ENCODE assay signal across 27 cellular contexts in the genomic region with DNA sequence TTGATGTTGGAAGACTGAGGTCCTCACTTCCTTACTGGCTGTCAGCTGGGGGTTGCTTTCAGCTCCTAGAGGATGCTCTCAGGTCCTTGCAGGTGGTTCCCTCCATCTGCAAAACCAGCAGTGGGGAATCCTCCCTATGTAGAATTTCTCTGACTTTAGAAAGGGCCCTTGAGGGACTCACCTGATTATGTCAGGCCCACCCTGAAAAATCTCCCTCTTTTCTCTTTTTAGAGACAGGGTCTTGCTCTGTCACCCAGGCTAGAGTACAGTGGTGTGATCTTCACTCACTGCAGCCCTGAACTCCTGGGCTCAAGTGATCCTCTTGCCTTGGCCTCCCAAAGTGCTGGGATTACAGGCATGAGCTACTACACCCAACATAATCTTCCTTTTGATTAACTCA.
"Had no signal": no experiment of that assay in that cellular context is flagged by ENCODE, and none has a peak within 500 bp of the region (broad histone marks: within the 10 kb centered on the region; RNA-seq: fewer than 3 reads in every experiment).

No MANE protein-coding gene starts in this region.

- FAIRE-seq: colon, endometrium, endothelial cell of umbilical vein, frontal cortex had no signal

- ATAC-seq: effector memory CD8-positive, alpha-beta T cell; esophagus mucosa; foreskin keratinocyte; gastrocnemius medialis; gastroesophageal sphincter; heart left ventricle; heart right ventricle had no signal

- DNase-seq: colonic mucosa; cortex of kidney; dermis blood vessel endothelial cell; dorsolateral prefrontal cortex; effector CD4-positive, alpha-beta T cell; effector CD8-positive, alpha-beta T cell; effector memory CD4-positive, alpha-beta T cell; effector memory CD8-positive, alpha-beta T cell; endodermal cell; erythroblast; esophagus squamous epithelium; foreskin keratinocyte; foreskin melanocyte; gastrocnemius medialis; glutamatergic neuron; head of caudate nucleus; heart left ventricle; heart right ventricle had no signal

- H3K36me3 ChIP-seq: colonic mucosa, esophagus muscularis mucosa, esophagus squamous epithelium, gastrocnemius medialis, gastroesophageal sphincter, heart left ventricle, heart right ventricle had no signal

- H3K4me1 ChIP-seq: colonic mucosa, esophagus muscularis mucosa, esophagus squamous epithelium, foreskin keratinocyte, gastrocnemius medialis, gastroesophageal sphincter, heart left ventricle, heart right ventricle had no signal

- H3K4me3 ChIP-seq: colonic mucosa, coronary artery, dorsolateral prefrontal cortex, esophagus muscularis mucosa, esophagus squamous epithelium, gastrocnemius medialis, gastroesophageal sphincter, heart left ventricle, heart right ventricle had no signal

- H3K27me3 ChIP-seq: colonic mucosa, esophagus squamous epithelium, gastrocnemius medialis had no signal

- H3K27ac ChIP-seq: colonic mucosa, coronary artery, dorsolateral prefrontal cortex, epithelial cell of prostate, esophagus muscularis mucosa, esophagus squamous epithelium, foreskin keratinocyte, gastrocnemius medialis, gastroesophageal sphincter, heart left ventricle, heart right ventricle had no signal

- H3K9me3 ChIP-seq: colonic mucosa, esophagus muscularis mucosa, esophagus squamous epithelium, gastrocnemius medialis, gastroesophageal sphincter, heart left ventricle, heart right ventricle had no signal
